Comparison of ENCODE assay signal across 1 cellular context in genomic region chr12:58907326-58907855, GRCh38.
TF ChIP-seq lines count a peak whose summit lies in the region.

No MANE protein-coding gene starts in this region.

TF ChIP-seq in HEK293, 187 proteins besides CTCF, POLR2A, EP300 and RAD21 (continued from another document):
- TF ChIP-seq ZNF280C (tag by site-specific recombination; IDR thresholded peaks at IDR 0.05) = no peak
- TF ChIP-seq ZNF280D (tag by site-specific recombination; IDR thresholded peaks at IDR 0.05) = no peak
- TF ChIP-seq REST (tag by site-specific recombination; IDR thresholded peaks at IDR 0.05) = no peak
- TF ChIP-seq ZNF248 (tag by site-specific recombination; IDR thresholded peaks at IDR 0.05) = no peak
- no peak for TF ChIP-seq ZBTB7A (tag by site-specific recombination; IDR thresholded peaks at IDR 0.05; ENCODE audit: low read depth)
